22 cellular contexts compared by ENCODE assay signal in genomic region chr9:102652471-102652870, GRCh38.
"Had no signal": no experiment of that assay in that cellular context is flagged by ENCODE, and none has a peak within 500 bp of the region (broad histone marks: within the 10 kb centered on the region; RNA-seq: fewer than 3 reads in every experiment).

No MANE protein-coding gene starts in this region.

- DNase-seq: stimulated activated CD4-positive, alpha-beta T cell treated with anti-CD3 and anti-CD28 coated beads, Interleukin-2, amount 100 ng/mL, for 48 hours; stimulated activated CD4-positive, alpha-beta T cell treated with anti-CD3 and anti-CD28 coated beads, Interleukin-4, amount 100 ng/mL, for 1 hour; stimulated activated CD4-positive, alpha-beta T cell treated with anti-CD3 and anti-CD28 coated beads, Interleukin-4, amount 100 ng/mL, for 24 hours; stimulated activated CD4-positive, alpha-beta T cell treated with anti-CD3 and anti-CD28 coated beads, Interleukin-4, amount 100 ng/mL, for 4 hours; stimulated activated CD8-positive, alpha-beta memory T cell treated with anti-CD3 and anti-CD28 coated beads, Interleukin-4, amount 100 ng/mL, for 48 hours; stimulated activated naive B cell treated with anti-CD40 and anti-IgM and Interleukin-4, amounts not matched to agents 10 μg/mL and 1 μg/mL and 100 μg/mL, for 72 hours; stimulated activated naive CD4-positive, alpha-beta T cell; stimulated activated naive CD4-positive, alpha-beta T cell treated with Interleukin-2 at 50 U/mL for 16 hours; stimulated activated naive CD8-positive, alpha-beta T cell treated with anti-CD3 and anti-CD28 coated beads, Interleukin-15, amount 100 ng/mL, for 72 hours; stimulated activated naive CD8-positive, alpha-beta T cell treated with anti-CD3 and anti-CD28 coated beads, Interleukin-15, Interleukin-2, amounts not matched to agents 100 U/mL and 50 U/mL, for 24 hours; stomach; substantia nigra; testis; thyroid gland; tibial artery; transverse colon; trophoblast cell; upper lobe of left lung; upper lobe of right lung; uterus had no signal

- ATAC-seq: stimulated activated effector memory CD8-positive, alpha-beta T cell treated with anti-CD3 and anti-CD28 coated beads, Interleukin-12 subunit alpha, Interleukin-12 subunit beta, amount 100 ng/mL, for 72 hours; stimulated activated memory B cell treated with anti-CD40 and anti-IgM and Interleukin-4, amounts not matched to agents 10 μg/mL and 1 μg/mL and 100 μg/mL, for 72 hours; stimulated activated naive B cell treated with anti-CD40 and anti-IgM and Interleukin-4, amounts not matched to agents 10 μg/mL and 1 μg/mL and 100 μg/mL, for 72 hours; stimulated activated naive CD8-positive, alpha-beta T cell treated with anti-CD3 and anti-CD28 coated beads, Interleukin-15, amount 100 ng/mL, for 72 hours; stimulated activated naive CD8-positive, alpha-beta T cell treated with anti-CD3 and anti-CD28 coated beads, Interleukin-15, Interleukin-2, amounts not matched to agents 100 U/mL and 50 U/mL, for 24 hours; upper lobe of right lung had no signal
